14 cellular contexts compared by ENCODE assay signal in the genomic region with DNA sequence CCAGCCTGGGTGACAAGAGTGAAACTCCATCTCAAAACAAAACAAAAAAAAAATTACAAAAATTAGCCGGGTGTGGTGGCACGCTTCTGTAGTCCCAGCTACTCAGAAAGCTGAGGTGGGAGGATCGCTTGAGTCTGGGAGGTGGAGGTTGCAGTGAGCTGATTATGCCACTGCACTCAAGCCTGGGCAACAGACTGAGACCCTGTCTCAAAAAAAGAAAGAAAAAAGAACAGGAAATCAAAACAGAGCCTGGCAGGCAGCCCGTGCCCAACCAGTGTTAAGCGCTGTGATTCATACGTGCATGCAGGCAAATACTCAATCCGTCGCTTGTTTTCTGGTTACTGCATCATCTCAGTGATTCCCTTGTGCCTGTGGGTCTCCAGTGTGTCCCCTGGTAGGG. TPM values are rescaled to one million over a fixed set of nuclear protein-coding genes. Genes with fewer than 3 reads are reported as not detected.
DNase-seq lines count a peak whose midpoint lies in the region; ATAC-seq and TF ChIP-seq lines count a peak whose summit lies in the region.
"Had no signal": no experiment of that assay in that cellular context is flagged by ENCODE, and none has a peak within 500 bp of the region (broad histone marks: within the 10 kb centered on the region; RNA-seq: fewer than 3 reads in every experiment).

No MANE protein-coding gene starts in this region.

- no peaks in the 10 kb centered on the region for H3K79me2 ChIP-seq in osteoblast (ENCODE audit: insufficient read depth, low read length)

- no peak overlapping the region for H3K4me2 ChIP-seq in osteoblast (ENCODE audit: insufficient read depth, low read length)

- H3K27ac Mint-ChIP-seq in activated CD4-positive, alpha-beta T cell treated with anti-CD3 and anti-CD28 coated beads, Interleukin-2, amount 10 ng/mL, durations not matched to agents 24 days and 14 days: peak overlapping the region; percentile 70
- peak overlapping the region; percentile 89 for H3K27ac Mint-ChIP-seq in central memory CD8-positive, alpha-beta T cell (ENCODE audit: low read depth)

- peaks cover 6% of the 10 kb centered on the region for H3K4me1 ChIP-seq in osteoblast (ENCODE audit: insufficient read depth, low read length)
- H3K4me1 ChIP-seq in mucosa of descending colon (ENCODE audit: low read depth): peaks cover 1% of the 10 kb centered on the region

- H3K9me3 ChIP-seq in osteoblast (ENCODE audit: low read depth, low read length) (no peaks in the 10 kb centered on the region), mucosa of descending colon (no peaks in the 10 kb centered on the region)

- peaks cover 62% of the 10 kb centered on the region for H3K36me3 Mint-ChIP-seq in activated CD4-positive, alpha-beta T cell treated with anti-CD3 and anti-CD28 coated beads, Interleukin-2, amount 10 ng/mL, durations not matched to agents 24 days and 14 days (ENCODE audit: low read depth)
- H3K36me3 Mint-ChIP-seq in central memory CD8-positive, alpha-beta T cell (ENCODE audit: insufficient read depth): peaks cover 91% of the 10 kb centered on the region

- no peak for ATAC-seq in central memory CD8-positive, alpha-beta T cell (replicated peaks; ENCODE audit: extremely low read depth, poor library complexity, severe bottlenecking)
- ATAC-seq in HG03135 (IDR thresholded peaks at IDR 0.05; ENCODE audit: unreplicated experiment): no peak
- no peak for ATAC-seq in mucosa of descending colon
- ATAC-seq: Panc1 had no signal

- no peak for TF ChIP-seq CTCF in osteoblast (IDR thresholded peaks at IDR 0.05; ENCODE audit: extremely low read depth, low read depth, low read length)
- TF ChIP-seq CTCF in mucosa of descending colon (IDR thresholded peaks at IDR 0.05): no peak

- no peaks in the 10 kb centered on the region for H3K27me3 Mint-ChIP-seq in activated CD4-positive, alpha-beta T cell treated with anti-CD3 and anti-CD28 coated beads, Interleukin-2, amount 10 ng/mL, durations not matched to agents 24 days and 14 days
- no peaks in the 10 kb centered on the region for H3K27me3 Mint-ChIP-seq in central memory CD8-positive, alpha-beta T cell

- no peak overlapping the region for H2AFZ ChIP-seq in osteoblast (ENCODE audit: low read length)

- peak overlapping the region; percentile 58 for H3K27ac ChIP-seq in osteoblast (ENCODE audit: low read depth, low read length)

- no peaks in the 10 kb centered on the region for H3K27me3 ChIP-seq in osteoblast (ENCODE audit: insufficient read depth, low read length)

- H3K4me1 Mint-ChIP-seq in activated CD4-positive, alpha-beta T cell treated with anti-CD3 and anti-CD28 coated beads, Interleukin-2, amount 10 ng/mL, durations not matched to agents 24 days and 14 days: peaks cover 6% of the 10 kb centered on the region
- H3K4me1 Mint-ChIP-seq in central memory CD8-positive, alpha-beta T cell: peaks cover 17% of the 10 kb centered on the region

- no peak for DNase-seq in activated CD4-positive, alpha-beta T cell treated with anti-CD3 and anti-CD28 coated beads, Interleukin-2, amount 10 ng/mL, durations not matched to agents 24 days and 14 days
- DNase-seq in activated CD4-positive, alpha-beta T cell treated with anti-CD3 and anti-CD28 coated beads, Interleukin-2, amount 50 U/mL, for 4 hours: no peak
- DNase-seq in HT1080 (ENCODE audit: low read depth): peak; percentile 71
- no peak for DNase-seq in central memory CD8-positive, alpha-beta T cell (ENCODE audit: low spot score in 2 of 2)
- peak; percentile 93 for DNase-seq in osteoblast (ENCODE audit: insufficient read length, low spot score, missing footprints)
- no peak for DNase-seq in NCI-H146 (lab: John Stamatoyannopoulos, UW)
- DNase-seq in mucosa of descending colon: no peak
- DNase-seq: anterior cingulate cortex; DMS53; GOT3; stimulated activated CD4-positive, alpha-beta T cell treated with anti-CD3 and anti-CD28 coated beads, Interleukin-12 subunit alpha, Interleukin-12 subunit beta, amount 100 ng/mL, for 4 hours had no signal

- intact Hi-C loops in activated CD4-positive, alpha-beta T cell treated with anti-CD3 and anti-CD28 coated beads, Interleukin-2, amount 10 ng/mL, durations not matched to agents 24 days and 14 days (cut with micrococcal nuclease): no loop called here
- intact Hi-C loops in mucosa of descending colon (cut with DNase I, micrococcal nuclease): no loop called here

- H3K4me3 ChIP-seq in osteoblast (ENCODE audit: insufficient read depth, low read length) (no peak overlapping the region), mucosa of descending colon (no peak overlapping the region)

- H3K4me3 Mint-ChIP-seq in activated CD4-positive, alpha-beta T cell treated with anti-CD3 and anti-CD28 coated beads, Interleukin-2, amount 10 ng/mL, durations not matched to agents 24 days and 14 days: no peak overlapping the region
- peak overlapping the region; percentile 18 for H3K4me3 Mint-ChIP-seq in central memory CD8-positive, alpha-beta T cell
- H3K4me3 Mint-ChIP-seq: T-helper 1 cell treated with Interleukin-12 subunit alpha and Interleukin-12 subunit beta and Interleukin-4 antibody, amounts not matched to agents 30 μg/mL and 1 μg/mL, for 36 hours had no signal

- peaks cover 6% of the 10 kb centered on the region for H4K20me1 ChIP-seq in osteoblast (ENCODE audit: insufficient read depth, low read length)

- H3K36me3 ChIP-seq in osteoblast (ENCODE audit: insufficient read depth, low read length) (peaks cover 55% of the 10 kb centered on the region), mucosa of descending colon (ENCODE audit: low read depth) (peaks cover 7% of the 10 kb centered on the region)

- H3K9me3 Mint-ChIP-seq in activated CD4-positive, alpha-beta T cell treated with anti-CD3 and anti-CD28 coated beads, Interleukin-2, amount 10 ng/mL, durations not matched to agents 24 days and 14 days: no peaks in the 10 kb centered on the region
- H3K9me3 Mint-ChIP-seq in central memory CD8-positive, alpha-beta T cell: no peaks in the 10 kb centered on the region
- H3K9me3 Mint-ChIP-seq: T-helper 1 cell treated with Interleukin-12 subunit alpha and Interleukin-12 subunit beta and Interleukin-4 antibody, amounts not matched to agents 30 μg/mL and 1 μg/mL, for 36 hours had no signal

RNA-seq across cellular contexts. Expression of a gene that starts 18.2 kb away (rescaled TPM):
- total RNA-seq in activated CD4-positive, alpha-beta T cell treated with anti-CD3 and anti-CD28 coated beads, Interleukin-2, amount 10 ng/mL, durations not matched to agents 24 days and 14 days: 274 and 280 TPM in 2 replicates
- 264 and 265 TPM in 2 replicates for total RNA-seq in HT1080 (2014; rRNA removed; shearing (Covaris generic))
- polyA plus RNA-seq in HT1080 (2015; cell fraction: cytosol; rRNA removed): 112 and 125 TPM in 2 replicates
- 351 and 364 TPM in 2 replicates for polyA plus RNA-seq in HT1080 (2015; cell fraction: nucleus; rRNA removed)
- total RNA-seq in osteoblast (42.1 and 49.2 TPM in 2 replicates), mucosa of descending colon (10 to 100 TPM; 56.9 to 85.5 (median 66.5) TPM)

RNA-seq across cellular contexts. Expression of a gene that starts 19.7 kb away (rescaled TPM):
- 206 and 209 TPM in 2 replicates for total RNA-seq in activated CD4-positive, alpha-beta T cell treated with anti-CD3 and anti-CD28 coated beads, Interleukin-2, amount 10 ng/mL, durations not matched to agents 24 days and 14 days
- 11.8 and 14.5 TPM in 2 replicates for total RNA-seq in HT1080 (2014; rRNA removed; shearing (Covaris generic))
- 31.2 and 31.5 TPM in 2 replicates for polyA plus RNA-seq in HT1080 (2015; cell fraction: cytosol; rRNA removed)
- polyA plus RNA-seq in HT1080 (2015; cell fraction: nucleus; rRNA removed): 119 and 128 TPM in 2 replicates
- total RNA-seq in osteoblast: 16.8 and 25.3 TPM in 2 replicates
- 100 to 1,000 TPM in 2 of 3 donors, 10 to 100 TPM in 1; 92.7 to 130 (median 127) TPM for total RNA-seq in mucosa of descending colon

RNA-seq across cellular contexts. Expression of a gene that starts 32.2 kb away (rescaled TPM):
- total RNA-seq in activated CD4-positive, alpha-beta T cell treated with anti-CD3 and anti-CD28 coated beads, Interleukin-2, amount 10 ng/mL, durations not matched to agents 24 days and 14 days: 172 and 180 TPM in 2 replicates
- 109 and 158 TPM in 2 replicates for total RNA-seq in HT1080 (2014; rRNA removed; shearing (Covaris generic))
- 135 and 150 TPM in 2 replicates for polyA plus RNA-seq in HT1080 (2015; cell fraction: cytosol; rRNA removed)
- polyA plus RNA-seq in HT1080 (2015; cell fraction: nucleus; rRNA removed): 91.8 and 97.7 TPM in 2 replicates
- total RNA-seq in osteoblast: 138 and 167 TPM in 2 replicates
- total RNA-seq in mucosa of descending colon: 100 to 1,000 TPM in 1 of 3 donors, 10 to 100 TPM in 2; 30.1 to 117 (median 42.0) TPM

Comparison
In these comparisons a context has a peak if more than half of its experiments do, and no peak if none do; other contexts are left out.
1. DNase-seq: peak in HT1080 (single experiment) and osteoblast (single experiment); none in activated CD4-positive, alpha-beta T cell treated with anti-CD3 and anti-CD28 coated beads, Interleukin-2, amount 10 ng/mL, durations not matched to agents 24 days and 14 days (single experiment), activated CD4-positive, alpha-beta T cell treated with anti-CD3 and anti-CD28 coated beads, Interleukin-2, amount 50 U/mL, for 4 hours (0 of 2), central memory CD8-positive, alpha-beta T cell (0 of 2), NCI-H146 (single experiment) and mucosa of descending colon (0 of 3).